In genomic region chr3:14536055-14536815, GRCh38 we compare ENCODE assay signal across 22 cellular contexts. TPM values are rescaled to one million over a fixed set of nuclear protein-coding genes. Genes with fewer than 3 reads are reported as not detected.
DNase-seq lines count a peak whose midpoint lies in the region; ATAC-seq and TF ChIP-seq lines count a peak whose summit lies in the region.
"Had no signal": no experiment of that assay in that cellular context is flagged by ENCODE, and none has a peak within 500 bp of the region (broad histone marks: within the 10 kb centered on the region; RNA-seq: fewer than 3 reads in every experiment).

No MANE protein-coding gene starts in this region.

- peak; percentile 9 for DNase-seq in left cardiac atrium
- DNase-seq in left ventricle myocardium superior = no peak
- DNase-seq in left ventricle myocardium inferior = no peak
- peak; percentile 51 for DNase-seq in posterior vena cava (ENCODE audit: low spot score)
- DNase-seq in HCEC 1CT = no peak
- no peak for DNase-seq in DMS153 treated with DMSO at 0.1 percent for 48 hours (lab: John Stamatoyannopoulos, UW; ENCODE audit: unreplicated experiment)
- no peak for DNase-seq in cortex of kidney (lab: John Stamatoyannopoulos, UW)
- no peak for DNase-seq in left lobe of liver (ENCODE audit: low spot score)
- DNase-seq: AML-193; CD4-positive, alpha-beta T cell; GOT3; KBM-7; NCI-H2029; NCI-H446; NCI-H524 treated with DMSO at 0.1 percent for 48 hours; NCI-H82; NK-92 treated with Interleukin-12 subunit alpha and Interleukin-12 subunit beta, amount 100 ng/mL, for 24 hours; PC-3 had no signal

- no peaks in the 10 kb centered on the region for H3K27me3 ChIP-seq in left ventricle myocardium inferior (ENCODE audit: low read depth)
- H3K27me3 ChIP-seq: BLaER1 treated with 17β-estradiol and CSF1 and Interleukin-3, amounts not matched to agents 10 nM and 100 nM; SJSA1 had no signal

- intact Hi-C loops in left cardiac atrium (cut with DNase I) = no loop called here
- intact Hi-C loops in left ventricle myocardium superior (cut with micrococcal nuclease) = no loop called here
- intact Hi-C loops in left ventricle myocardium inferior (cut with micrococcal nuclease) = no loop called here
- intact Hi-C loops in posterior vena cava (cut with DNase I) = no loop called here

- TF ChIP-seq CTCF in left ventricle myocardium inferior (IDR thresholded peaks at IDR 0.05; ENCODE audit: borderline replicate concordance) = no peak

- peak overlapping the region; percentile 91 for H3K27ac ChIP-seq in left ventricle myocardium inferior (replicated peaks)
- H3K27ac ChIP-seq: BLaER1 treated with 17β-estradiol and CSF1 and Interleukin-3, amounts not matched to agents 10 nM and 100 nM; SJSA1 had no signal

- no peaks in the 10 kb centered on the region for H3K9me3 ChIP-seq in left ventricle myocardium inferior (replicated peaks)
- H3K9me3 ChIP-seq: BLaER1 treated with 17β-estradiol and CSF1 and Interleukin-3, amounts not matched to agents 10 nM and 100 nM; SJSA1 had no signal

- no peak for ATAC-seq in left cardiac atrium
- no peak for ATAC-seq in left ventricle myocardium superior
- no peak for ATAC-seq in left lobe of liver
- ATAC-seq: PC-3 had no signal

- peaks cover 88% of the 10 kb centered on the region for H3K4me1 ChIP-seq in left ventricle myocardium inferior
- H3K4me1 ChIP-seq: SJSA1 had no signal

- peak overlapping the region; percentile 19 for H3K4me3 ChIP-seq in left ventricle myocardium inferior
- H3K4me3 ChIP-seq: BLaER1 treated with 17β-estradiol and CSF1 and Interleukin-3, amounts not matched to agents 10 nM and 100 nM; SJSA1 had no signal

- H3K36me3 ChIP-seq in left ventricle myocardium inferior = no peaks in the 10 kb centered on the region
- H3K36me3 ChIP-seq: BLaER1 treated with 17β-estradiol and CSF1 and Interleukin-3, amounts not matched to agents 10 nM and 100 nM; SJSA1 had no signal

RNA-seq across cellular contexts. Expression of gene GRIP2, which starts 3.9 kb away (rescaled TPM):
- total RNA-seq in left cardiac atrium (10 to 100 TPM; 18.2 to 19.8 TPM), left ventricle myocardium superior (37.0 TPM), left ventricle myocardium inferior (59.1 TPM), posterior vena cava (1 to 10 TPM; 3.7 to 3.9 TPM), left lobe of liver (0.40 TPM)
- total RNA-seq: CD4-positive, alpha-beta T cell; LHCN-M2; MCF 10A had no signal

Comparison
In these comparisons a context has a peak if more than half of its experiments do, and no peak if none do; other contexts are left out.
1. DNase-seq: peak in left cardiac atrium (single experiment) and posterior vena cava (single experiment); none in left ventricle myocardium superior (single experiment), left ventricle myocardium inferior (single experiment), HCEC 1CT (single experiment), DMS153 treated with DMSO at 0.1 percent for 48 hours (single experiment), cortex of kidney (single experiment) and left lobe of liver (single experiment).